Comparison of ENCODE assay signal across 8 cellular contexts in genomic region chr20:31879143-31879987, GRCh38. TPM values are rescaled to one million over a fixed set of nuclear protein-coding genes. Genes with fewer than 3 reads are reported as not detected.
DNase-seq lines count a peak whose midpoint lies in the region; ATAC-seq and TF ChIP-seq lines count a peak whose summit lies in the region.

No MANE protein-coding gene starts in this region.

- TF ChIP-seq CTCF in PC-3 (conservative IDR thresholded peaks at IDR 0.05; ENCODE audit: low read depth, low read length) = no peak
- peak in 2 of 6 experiments; percentile 7 to 21 for TF ChIP-seq CTCF in esophagus squamous epithelium (IDR thresholded peaks at IDR 0.05)

- H3K9ac ChIP-seq in PC-3 (ENCODE audit: low read length) (peak overlapping the region; percentile 53), muscle layer of colon (ENCODE audit: low read length) (no peak overlapping the region)

- TSS peak; percentile 85 for BruUV-seq in PC-3 (replicated peaks; lab: Mats Ljungman, UMichigan)

- H3K79me2 ChIP-seq in PC-3 (ENCODE audit: low read length) = no peaks in the 10 kb centered on the region

- H3K4me3 ChIP-seq in PC-3 (ENCODE audit: low read length) (peak overlapping the region; percentile 79), esophagus squamous epithelium (peak overlapping the region; percentile 44 to 77 (median 56)), muscle layer of colon (ENCODE audit: low read depth in 1 of 2, low read length in 2 of 2) (peak overlapping the region; percentile 59 to 80)

- no peaks in the 10 kb centered on the region for H3K27me3 Mint-ChIP-seq in IgD-negative memory B cell
- H3K27me3 Mint-ChIP-seq in activated T-cell treated with anti-CD3 and anti-CD28 coated beads, Interleukin-2, amount 50 U/mL, for 4 hours (ENCODE audit: low read depth) = peaks cover 16% of the 10 kb centered on the region

- H3K4me1 Mint-ChIP-seq in IgD-negative memory B cell = peaks cover 0 to 9% (median 3%) of the 10 kb centered on the region in 3 donors
- H3K4me1 Mint-ChIP-seq in activated T-cell treated with anti-CD3 and anti-CD28 coated beads, Interleukin-2, amount 50 U/mL, for 4 hours (ENCODE audit: low read depth) = peaks cover 9% of the 10 kb centered on the region

- POLR2A ChIA-PET in PC-3 (lab: Charles Lee; ENCODE audit: unreplicated experiment) = interaction anchor here (0.6 to 0.7 kb wide), 3 partner anchors 11 to 24 kb away, joined by 3 to 4 read pairs (median 4); no protein-coding TSS in a partner anchor

- H3K9me3 Mint-ChIP-seq in IgD-negative memory B cell = peaks cover 0 to 1% (median 0%) of the 10 kb centered on the region in 3 donors
- H3K9me3 Mint-ChIP-seq in activated T-cell treated with anti-CD3 and anti-CD28 coated beads, Interleukin-2, amount 50 U/mL, for 4 hours = no peaks in the 10 kb centered on the region

- CTCF ChIA-PET in PC-3 (lab: Charles Lee) = no interaction called here

- peak overlapping the region; percentile 97 for H3K4me2 ChIP-seq in PC-3 (ENCODE audit: low read length)

- H3K36me3 Mint-ChIP-seq in IgD-negative memory B cell = no peaks in the 10 kb centered on the region
- no peaks in the 10 kb centered on the region for H3K36me3 Mint-ChIP-seq in activated T-cell treated with anti-CD3 and anti-CD28 coated beads, Interleukin-2, amount 50 U/mL, for 4 hours (ENCODE audit: insufficient read depth)

- H3K27me3 ChIP-seq in PC-3 (ENCODE audit: low read length) = no peaks in the 10 kb centered on the region
- no peaks in the 10 kb centered on the region for H3K27me3 ChIP-seq in esophagus squamous epithelium
- H3K27me3 ChIP-seq in muscle layer of colon (ENCODE audit: control insufficient read depth in 1 of 2, insufficient read depth in 2 of 2, low read length in 2 of 2) = no peaks in the 10 kb centered on the region

- H3K4me1 ChIP-seq in PC-3 (ENCODE audit: insufficient read depth, low read length) (0 out of 2 replicates have a peak, but pooled peaks cover 9% of the 10 kb centered on the region), esophagus squamous epithelium (peaks cover 0 to 13% (median 3%) of the 10 kb centered on the region in 3 donors), muscle layer of colon (ENCODE audit: insufficient read depth, low read length) (no peaks in the 10 kb centered on the region)

- peak; percentile 98 for DNase-seq in DMS 273 (lab: John Stamatoyannopoulos, UW; ENCODE audit: unreplicated experiment)
- peak; percentile 94 for DNase-seq in PC-3
- peak; percentile 65 for DNase-seq in activated T-cell treated with anti-CD3 and anti-CD28 coated beads, Interleukin-2, amount 50 U/mL, for 4 hours
- DNase-seq in esophagus squamous epithelium (lab: John Stamatoyannopoulos, UW) = peak; percentile 73
- DNase-seq in stimulated activated CD8-positive, alpha-beta memory T cell treated with anti-CD3 and anti-CD28 coated beads, Interleukin-4, amount 100 ng/mL, for 48 hours = peak; percentile 88

- H3K27ac ChIP-seq in PC-3 (ENCODE audit: low read length) = no peak overlapping the region
- peak overlapping the region; percentile 61 to 83 (median 80) for H3K27ac ChIP-seq in esophagus squamous epithelium
- peak overlapping the region; percentile 76 for H3K27ac ChIP-seq in muscle layer of colon (ENCODE audit: low read depth, low read length)

- WGBS in esophagus squamous epithelium, 2 donors = 9 to 12% methylated on average over 21 to 25 of the region's 45 CpGs

- H2AFZ ChIP-seq in PC-3 (ENCODE audit: low read length) = peak overlapping the region; percentile 100

- H3K27ac Mint-ChIP-seq in IgD-negative memory B cell = peak overlapping the region; percentile 87 to 94 (median 90)

- H3K4me3 Mint-ChIP-seq in IgD-negative memory B cell = peak overlapping the region; percentile 88 to 99 (median 94)
- H3K4me3 Mint-ChIP-seq in activated T-cell treated with anti-CD3 and anti-CD28 coated beads, Interleukin-2, amount 50 U/mL, for 4 hours = peak overlapping the region; percentile 90

- peaks cover 6% of the 10 kb centered on the region; the same call in 1 of the 2 replicates for H3K9me3 ChIP-seq in PC-3 (ENCODE audit: low read length)
- no peaks in the 10 kb centered on the region for H3K9me3 ChIP-seq in esophagus squamous epithelium
- H3K9me3 ChIP-seq in muscle layer of colon (ENCODE audit: low read length) = no peaks in the 10 kb centered on the region

- intact Hi-C loops in PC-3 (cut with micrococcal nuclease) (loop anchor here (1.0 to 2.0 kb wide), 2 partner anchors 43 to 73 kb away; partner anchors contain the start of gene PDRG1), esophagus squamous epithelium (cut with DNase I) (no loop called here)

- peak in 1 of 4 donors; percentile 32 for TF ChIP-seq POLR2A in esophagus squamous epithelium (IDR thresholded peaks at IDR 0.05)

- H3K36me3 ChIP-seq in PC-3 (ENCODE audit: low read depth, low read length) (no peaks in the 10 kb centered on the region), esophagus squamous epithelium (no peaks in the 10 kb centered on the region), muscle layer of colon (ENCODE audit: insufficient read depth, low read length) (no peaks in the 10 kb centered on the region)

- no peaks in the 10 kb centered on the region for H4K20me1 ChIP-seq in PC-3 (ENCODE audit: low read length)

- ATAC-seq in GM21529 (IDR thresholded peaks at IDR 0.05; ENCODE audit: unreplicated experiment) (peak; percentile 86), PC-3 (peak; percentile 99)
- peak; percentile 97 to 98 for ATAC-seq in activated T-cell treated with anti-CD3 and anti-CD28 coated beads, Interleukin-2, amount 50 U/mL, for 4 hours

- H3K9me2 ChIP-seq in PC-3 (replicated peaks; ENCODE audit: low read length) = no peaks in the 10 kb centered on the region

- no peaks in the 10 kb centered on the region for H3F3A ChIP-seq in PC-3 (ENCODE audit: low read length, unreplicated experiment)

RNA-seq across cellular contexts. Expression of gene TTLL9, which starts 8.9 kb away (rescaled TPM):
- not detected for polyA plus RNA-seq in IgD-negative memory B cell
- not detected in 2 replicates for total RNA-seq in PC-3 (2014; rRNA removed)
- not detected for total RNA-seq in activated T-cell treated with anti-CD3 and anti-CD28 coated beads, Interleukin-2, amount 50 U/mL, for 4 hours
- under 1 TPM in 2 of 4 donors, not detected in 2; 0.09 to 0.38 TPM for total RNA-seq in esophagus squamous epithelium

RNA-seq across cellular contexts. Expression of gene DUSP15, which starts 9.0 kb away (rescaled TPM):
- not detected for polyA plus RNA-seq in IgD-negative memory B cell
- total RNA-seq in PC-3 (2014; rRNA removed) (not detected in 2 replicates), esophagus squamous epithelium (under 1 TPM; 0.32 to 0.44 (median 0.38) TPM)
- total RNA-seq in activated T-cell treated with anti-CD3 and anti-CD28 coated beads, Interleukin-2, amount 50 U/mL, for 4 hours = not detected

RNA-seq across cellular contexts. Expression of gene FOXS1, which starts 34.0 kb away (rescaled TPM):
- not detected for polyA plus RNA-seq in IgD-negative memory B cell
- total RNA-seq in PC-3 (2014; rRNA removed) (not detected in 2 replicates), esophagus squamous epithelium (under 1 TPM in 2 of 4 donors, not detected in 2; 0.32 to 0.38 TPM)
- not detected for total RNA-seq in activated T-cell treated with anti-CD3 and anti-CD28 coated beads, Interleukin-2, amount 50 U/mL, for 4 hours
